Comparison of ENCODE assay signal across 1 cellular context in the genomic region with DNA sequence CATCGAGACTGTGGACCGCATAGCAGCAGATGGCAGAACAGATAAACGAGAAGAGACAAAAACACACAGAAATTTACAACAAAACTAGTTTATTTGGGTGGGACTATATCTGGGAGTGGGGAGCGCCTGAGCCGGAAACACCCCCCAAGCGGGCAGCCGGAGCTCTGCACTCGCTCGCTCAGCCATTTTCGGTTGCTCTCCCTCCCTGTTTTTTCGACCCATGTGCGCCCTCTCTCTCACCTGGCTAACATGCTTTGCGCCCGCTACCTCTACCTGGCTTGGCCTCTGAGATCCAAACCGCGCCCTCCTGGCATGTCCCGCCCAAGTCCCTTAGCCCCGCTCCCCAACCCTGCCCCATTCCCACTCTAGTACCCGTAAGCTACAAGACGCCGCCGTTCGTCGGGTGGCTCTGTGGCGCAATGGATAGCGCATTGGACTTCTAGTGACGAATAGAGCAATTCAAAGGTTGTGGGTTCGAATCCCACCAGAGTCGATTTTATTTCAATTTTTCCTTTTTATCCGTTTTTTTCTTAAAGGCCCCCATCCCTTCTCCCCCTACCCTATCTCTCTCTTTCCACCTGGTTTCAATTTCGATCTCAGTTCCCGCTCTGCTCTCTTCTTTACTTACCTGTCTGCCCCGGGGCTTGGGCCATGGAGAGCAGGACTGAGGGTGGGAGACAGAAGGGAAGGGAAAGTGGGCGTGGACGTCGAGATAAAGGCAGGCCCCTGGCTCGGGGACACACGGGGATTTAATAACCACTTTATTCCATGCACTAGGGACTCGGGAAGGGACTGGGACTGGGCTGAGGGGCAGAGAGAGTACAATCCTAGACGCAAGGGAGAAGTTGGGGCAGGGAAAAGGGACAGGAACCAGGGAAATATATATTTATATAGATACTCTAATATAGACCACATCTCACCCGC.
A peak's percentile ranks its signal among the peaks of the same experiment; 100 is the strongest.
TF ChIP-seq lines count a peak whose summit lies in the region.

No MANE protein-coding gene starts in this region.

TF ChIP-seq in HEK293, 187 proteins besides CTCF, POLR2A, EP300 and RAD21 (continued from another document and continues in another):
- TF ChIP-seq, protein P1, sequence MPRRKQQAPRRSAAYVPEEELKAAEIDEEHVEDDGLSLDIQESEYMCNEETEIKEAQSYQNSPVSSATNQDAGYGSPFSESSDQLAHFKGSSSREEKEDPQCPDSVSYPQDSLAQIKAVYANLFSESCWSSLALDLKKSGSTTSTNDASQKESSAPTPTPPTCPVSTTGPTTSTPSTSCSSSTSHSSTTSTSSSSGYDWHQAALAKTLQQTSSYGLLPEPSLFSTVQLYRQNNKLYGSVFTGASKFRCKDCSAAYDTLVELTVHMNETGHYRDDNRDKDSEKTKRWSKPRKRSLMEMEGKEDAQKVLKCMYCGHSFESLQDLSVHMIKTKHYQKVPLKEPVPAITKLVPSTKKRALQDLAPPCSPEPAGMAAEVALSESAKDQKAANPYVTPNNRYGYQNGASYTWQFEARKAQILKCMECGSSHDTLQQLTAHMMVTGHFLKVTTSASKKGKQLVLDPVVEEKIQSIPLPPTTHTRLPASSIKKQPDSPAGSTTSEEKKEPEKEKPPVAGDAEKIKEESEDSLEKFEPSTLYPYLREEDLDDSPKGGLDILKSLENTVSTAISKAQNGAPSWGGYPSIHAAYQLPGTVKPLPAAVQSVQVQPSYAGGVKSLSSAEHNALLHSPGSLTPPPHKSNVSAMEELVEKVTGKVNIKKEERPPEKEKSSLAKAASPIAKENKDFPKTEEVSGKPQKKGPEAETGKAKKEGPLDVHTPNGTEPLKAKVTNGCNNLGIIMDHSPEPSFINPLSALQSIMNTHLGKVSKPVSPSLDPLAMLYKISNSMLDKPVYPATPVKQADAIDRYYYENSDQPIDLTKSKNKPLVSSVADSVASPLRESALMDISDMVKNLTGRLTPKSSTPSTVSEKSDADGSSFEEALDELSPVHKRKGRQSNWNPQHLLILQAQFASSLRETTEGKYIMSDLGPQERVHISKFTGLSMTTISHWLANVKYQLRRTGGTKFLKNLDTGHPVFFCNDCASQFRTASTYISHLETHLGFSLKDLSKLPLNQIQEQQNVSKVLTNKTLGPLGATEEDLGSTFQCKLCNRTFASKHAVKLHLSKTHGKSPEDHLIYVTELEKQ (tag by site-specific recombination; IDR thresholded peaks at IDR 0.05; ENCODE audit: borderline replicate concordance) = peak; percentile 11; the same call in 1 of the 2 replicates
- TF ChIP-seq ZNF555 (tag by site-specific recombination; conservative IDR thresholded peaks at IDR 0.05) = no peak
- no peak for TF ChIP-seq TCF7L2 (IDR thresholded peaks at IDR 0.05; ENCODE audit: borderline replicate concordance, low read depth, low read length)
- no peak; the same call in none of the 2 replicates for TF ChIP-seq ZBTB7A (tag by site-specific recombination; IDR thresholded peaks at IDR 0.05; ENCODE audit: low read depth)
- TF ChIP-seq ZNF514 (tag by site-specific recombination; IDR thresholded peaks at IDR 0.05) = no peak
- TF ChIP-seq, protein P2, sequence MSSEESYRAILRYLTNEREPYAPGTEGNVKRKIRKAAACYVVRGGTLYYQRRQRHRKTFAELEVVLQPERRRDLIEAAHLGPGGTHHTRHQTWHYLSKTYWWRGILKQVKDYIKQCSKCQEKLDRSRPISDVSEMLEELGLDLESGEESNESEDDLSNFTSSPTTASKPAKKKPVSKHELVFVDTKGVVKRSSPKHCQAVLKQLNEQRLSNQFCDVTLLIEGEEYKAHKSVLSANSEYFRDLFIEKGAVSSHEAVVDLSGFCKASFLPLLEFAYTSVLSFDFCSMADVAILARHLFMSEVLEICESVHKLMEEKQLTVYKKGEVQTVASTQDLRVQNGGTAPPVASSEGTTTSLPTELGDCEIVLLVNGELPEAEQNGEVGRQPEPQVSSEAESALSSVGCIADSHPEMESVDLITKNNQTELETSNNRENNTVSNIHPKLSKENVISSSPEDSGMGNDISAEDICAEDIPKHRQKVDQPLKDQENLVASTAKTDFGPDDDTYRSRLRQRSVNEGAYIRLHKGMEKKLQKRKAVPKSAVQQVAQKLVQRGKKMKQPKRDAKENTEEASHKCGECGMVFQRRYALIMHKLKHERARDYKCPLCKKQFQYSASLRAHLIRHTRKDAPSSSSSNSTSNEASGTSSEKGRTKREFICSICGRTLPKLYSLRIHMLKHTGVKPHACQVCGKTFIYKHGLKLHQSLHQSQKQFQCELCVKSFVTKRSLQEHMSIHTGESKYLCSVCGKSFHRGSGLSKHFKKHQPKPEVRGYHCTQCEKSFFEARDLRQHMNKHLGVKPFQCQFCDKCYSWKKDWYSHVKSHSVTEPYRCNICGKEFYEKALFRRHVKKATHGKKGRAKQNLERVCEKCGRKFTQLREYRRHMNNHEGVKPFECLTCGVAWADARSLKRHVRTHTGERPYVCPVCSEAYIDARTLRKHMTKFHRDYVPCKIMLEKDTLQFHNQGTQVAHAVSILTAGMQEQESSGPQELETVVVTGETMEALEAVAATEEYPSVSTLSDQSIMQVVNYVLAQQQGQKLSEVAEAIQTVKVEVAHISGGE (tag by site-specific recombination; conservative IDR thresholded peaks at IDR 0.05; ENCODE audit: low read depth) = peak; percentile 50
- TF ChIP-seq ZBTB20 (tag by site-specific recombination; IDR thresholded peaks at IDR 0.05) = no peak; the same call in 1 of the 2 replicates
- 0 out of 2 replicates have a peak, but pooled peaks have one; percentile 5 for TF ChIP-seq FEZF1 (tag by site-specific recombination; IDR thresholded peaks at IDR 0.05)
- peak; percentile 86 for TF ChIP-seq PRDM10 (tag by site-specific recombination; IDR thresholded peaks at IDR 0.05)
- TF ChIP-seq ZNF112 (tag by site-specific recombination; IDR thresholded peaks at IDR 0.05) = no peak
- TF ChIP-seq, protein P3, sequence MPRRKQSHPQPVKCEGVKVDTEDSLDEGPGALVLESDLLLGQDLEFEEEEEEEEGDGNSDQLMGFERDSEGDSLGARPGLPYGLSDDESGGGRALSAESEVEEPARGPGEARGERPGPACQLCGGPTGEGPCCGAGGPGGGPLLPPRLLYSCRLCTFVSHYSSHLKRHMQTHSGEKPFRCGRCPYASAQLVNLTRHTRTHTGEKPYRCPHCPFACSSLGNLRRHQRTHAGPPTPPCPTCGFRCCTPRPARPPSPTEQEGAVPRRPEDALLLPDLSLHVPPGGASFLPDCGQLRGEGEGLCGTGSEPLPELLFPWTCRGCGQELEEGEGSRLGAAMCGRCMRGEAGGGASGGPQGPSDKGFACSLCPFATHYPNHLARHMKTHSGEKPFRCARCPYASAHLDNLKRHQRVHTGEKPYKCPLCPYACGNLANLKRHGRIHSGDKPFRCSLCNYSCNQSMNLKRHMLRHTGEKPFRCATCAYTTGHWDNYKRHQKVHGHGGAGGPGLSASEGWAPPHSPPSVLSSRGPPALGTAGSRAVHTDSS (tag by site-specific recombination; IDR thresholded peaks at IDR 0.05) = 0 out of 2 replicates have a peak, but pooled peaks have one; percentile 29
- 0 out of 2 replicates have a peak, but pooled peaks have one; percentile 71 for TF ChIP-seq ZNF624 (tag by site-specific recombination; IDR thresholded peaks at IDR 0.05)
- TF ChIP-seq ZNF19 (tag by site-specific recombination; IDR thresholded peaks at IDR 0.05; ENCODE audit: low read depth) = no peak
- TF ChIP-seq ZSCAN18 (tag by site-specific recombination; IDR thresholded peaks at IDR 0.05) = peak; percentile 83; the same call in 1 of the 2 replicates
- peak; percentile 71; the same call in 1 of the 2 replicates for TF ChIP-seq ZNF501 (tag by site-specific recombination; IDR thresholded peaks at IDR 0.05)
- TF ChIP-seq ZNF600 (tag by site-specific recombination; IDR thresholded peaks at IDR 0.05) = peak; percentile 53; the same call in 1 of the 2 replicates
- TF ChIP-seq ZNF670 (tag by site-specific recombination; IDR thresholded peaks at IDR 0.05; ENCODE audit: low read depth) = no peak
- TF ChIP-seq ZNF18 (tag by site-specific recombination; IDR thresholded peaks at IDR 0.05) = no peak
- no peak for TF ChIP-seq ZNF785 (tag by site-specific recombination; IDR thresholded peaks at IDR 0.05)
- peak; percentile 79 for TF ChIP-seq ZBTB17 (tag by site-specific recombination; IDR thresholded peaks at IDR 0.05)
- TF ChIP-seq MYNN (tag by site-specific recombination; IDR thresholded peaks at IDR 0.05; ENCODE audit: borderline replicate concordance) = no peak
- peak; percentile 49 for TF ChIP-seq ZEB2 (tag by site-specific recombination; IDR thresholded peaks at IDR 0.05)
- TF ChIP-seq KLF8 (tag by site-specific recombination; IDR thresholded peaks at IDR 0.05) = peak; percentile 89
- TF ChIP-seq ZNF274 (IDR thresholded peaks at IDR 0.05; ENCODE audit: low read length) = no peak
- TF ChIP-seq ZNF274 (tag by site-specific recombination; IDR thresholded peaks at IDR 0.05; ENCODE audit: borderline replicate concordance) = no peak
- TF ChIP-seq ZNF777 (tag by site-specific recombination; IDR thresholded peaks at IDR 0.05; ENCODE audit: borderline replicate concordance) = 0 out of 2 replicates have a peak, but pooled peaks have one; percentile 7
- TF ChIP-seq GLIS2 (tag by site-specific recombination; IDR thresholded peaks at IDR 0.05) = peak; percentile 53
- TF ChIP-seq ZSCAN16 (tag by site-specific recombination; IDR thresholded peaks at IDR 0.05) = no peak
- peak; percentile 61; the same call in 1 of the 2 replicates for TF ChIP-seq ZBTB6 (tag by site-specific recombination; IDR thresholded peaks at IDR 0.05)
- TF ChIP-seq ZNF701 (tag by site-specific recombination; IDR thresholded peaks at IDR 0.05) = no peak
